In genomic region chr20:44637490-44638372, GRCh38 we compare ENCODE assay signal across 30 cellular contexts. TPM values are rescaled to one million over a fixed set of nuclear protein-coding genes. Genes with fewer than 3 reads are reported as not detected.
A peak's percentile ranks its signal among the peaks of the same experiment; 100 is the strongest.
DNase-seq lines count a peak whose midpoint lies in the region; ATAC-seq, FAIRE-seq and TF ChIP-seq lines count a peak whose summit lies in the region.
"Had no signal": no experiment of that assay in that cellular context is flagged by ENCODE, and none has a peak within 500 bp of the region (broad histone marks: within the 10 kb centered on the region; RNA-seq: fewer than 3 reads in every experiment).

No MANE protein-coding gene starts in this region.

- peaks cover 52 to 89% (median 83%) of the 10 kb centered on the region in 11 experiments for H3K36me3 ChIP-seq in BLaER1 treated with 17β-estradiol and CSF1 and Interleukin-3, amounts not matched to agents 10 nM and 100 nM
- no peaks in the 10 kb centered on the region for H3K36me3 ChIP-seq in K562 (ENCODE audit: control insufficient read depth, insufficient read depth, low read length)
- no peaks in the 10 kb centered on the region for H3K36me3 ChIP-seq in gastrocnemius medialis
- H3K36me3 ChIP-seq: cardiac muscle cell had no signal

- peak overlapping the region in 8 of 11 experiments; percentile 6 to 98 (median 30); a peak in 10 of 22 replicates for H3K27ac ChIP-seq in BLaER1 treated with 17β-estradiol and CSF1 and Interleukin-3, amounts not matched to agents 10 nM and 100 nM
- H3K27ac ChIP-seq in K562 (ENCODE audit: extremely low read depth, low read depth, low read length) = no peak overlapping the region
- peak overlapping the region; percentile 65 to 80 (median 77) for H3K27ac ChIP-seq in gastrocnemius medialis
- H3K27ac ChIP-seq: cardiac muscle cell, Peyer's patch had no signal

- no peak overlapping the region for H3K27ac Mint-ChIP-seq in mesothelial cell of epicardium
- H3K27ac Mint-ChIP-seq: B cell had no signal

- intact Hi-C loops in K562 (cut with micrococcal nuclease) = no loop called here
- intact Hi-C loops in left ventricle myocardium superior (cut with micrococcal nuclease) = no loop called here
- intact Hi-C loops in gastrocnemius medialis (cut with DNase I; ENCODE audit: low total_unique reads) = no loop called here

- no peaks in the 10 kb centered on the region for H3K27me3 ChIP-seq in BLaER1 treated with 17β-estradiol and CSF1 and Interleukin-3, amounts not matched to agents 10 nM and 100 nM
- H3K27me3 ChIP-seq in K562 (ENCODE audit: control insufficient read depth in 2 of 2, insufficient read depth in 2 of 2, low read length in 2 of 2) = no peaks in the 10 kb centered on the region
- H3K27me3 ChIP-seq in gastrocnemius medialis = no peaks in the 10 kb centered on the region
- H3K27me3 ChIP-seq: cardiac muscle cell, Peyer's patch had no signal

- peaks cover 16% of the 10 kb centered on the region for H3K4me1 Mint-ChIP-seq in mesothelial cell of epicardium

- TF ChIP-seq POLR2A in K562 (conservative IDR thresholded peaks at IDR 0.05) = no peak
- TF ChIP-seq POLR2A in gastrocnemius medialis (IDR thresholded peaks at IDR 0.05) = no peak

- H4K20me1 ChIP-seq in BLaER1 treated with 17β-estradiol and CSF1 and Interleukin-3, amounts not matched to agents 10 nM and 100 nM = peaks cover 0 to 45% (median 0%) of the 10 kb centered on the region in 11 experiments; a peak in 7 of 22 replicates
- H4K20me1 ChIP-seq in K562 (replicated peaks; ENCODE audit: control insufficient read depth, insufficient read depth, low read length) = no peaks in the 10 kb centered on the region

- in situ Hi-C loops in K562 (cut with MboI) (no loop called here), gastrocnemius medialis (cut with MboI; ENCODE audit: low sequenced_read_pairs in 4 of 4) (no loop called here)

- H2AFZ ChIP-seq in K562 (ENCODE audit: low read depth, low read length) = no peak overlapping the region

- H3K4me3 Mint-ChIP-seq in mesothelial cell of epicardium = no peak overlapping the region
- H3K4me3 Mint-ChIP-seq: B cell; effector memory CD8-positive, alpha-beta T cell; stimulated activated effector memory CD8-positive, alpha-beta T cell treated with anti-CD3 and anti-CD28 coated beads, Interleukin-12 subunit alpha, Interleukin-12 subunit beta, amount 100 ng/mL, for 72 hours had no signal

- peaks cover 0 to 9% (median 4%) of the 10 kb centered on the region in 11 experiments; a peak in 8 of 22 replicates for H3K9me3 ChIP-seq in BLaER1 treated with 17β-estradiol and CSF1 and Interleukin-3, amounts not matched to agents 10 nM and 100 nM (replicated peaks in 1 of 11)
- H3K9me3 ChIP-seq in K562 (replicated peaks; ENCODE audit: control insufficient read depth, insufficient read depth, low read depth, low read length) (no peaks in the 10 kb centered on the region), gastrocnemius medialis (no peaks in the 10 kb centered on the region)
- H3K9me3 ChIP-seq: Peyer's patch had no signal

- no peak for FAIRE-seq in K562 (lab: Jason Lieb, UNC)

- H3K9me3 Mint-ChIP-seq in mesothelial cell of epicardium = peaks cover 4% of the 10 kb centered on the region
- H3K9me3 Mint-ChIP-seq: activated naive CD4-positive, alpha-beta T cell treated with anti-CD3 and anti-CD28 coated beads, Interleukin-2, amount 50 U/mL, for 72 hours; effector memory CD8-positive, alpha-beta T cell; natural killer cell; stimulated activated effector memory CD8-positive, alpha-beta T cell treated with anti-CD3 and anti-CD28 coated beads, Interleukin-12 subunit alpha, Interleukin-12 subunit beta, amount 100 ng/mL, for 72 hours had no signal

- CTCF ChIA-PET in K562 (lab: Yijun Ruan, JAX; ENCODE audit: low intra/inter-chr PET ratio) = no interaction called here

- peaks cover 10% of the 10 kb centered on the region for H3K36me3 Mint-ChIP-seq in mesothelial cell of epicardium
- H3K36me3 Mint-ChIP-seq: natural killer cell had no signal

- no peaks in the 10 kb centered on the region for H3K79me2 ChIP-seq in K562 (ENCODE audit: control insufficient read depth, insufficient read depth, low read length)

- POLR2A ChIA-PET in K562 (lab: Yijun Ruan, JAX) = interaction anchor here (0.6 to 1.6 kb wide), 3 partner anchors 10 to 112 kb away, joined by 3 read pairs; partner anchors contain the start of gene ADA

- DNase-seq in K562 (ENCODE audit: extremely low read depth in 1 of 4, low spot score in 3 of 4) (no peak), left ventricle myocardium superior (peak; percentile 93), gastrocnemius medialis (peak; percentile 49 to 84), EL (no peak), mesothelial cell of epicardium (ENCODE audit: low spot score in 2 of 2, unreplicated experiment in 2 of 2) (no peak)
- no peak for DNase-seq in stimulated activated naive CD4-positive, alpha-beta T cell (lab: John Stamatoyannopoulos, UW)
- DNase-seq: activated CD4-positive, alpha-beta T cell treated with anti-CD3 and anti-CD28 coated beads, Interleukin-2, amount 50 U/mL, for 48 hours; activated CD8-positive, alpha-beta memory T cell treated with anti-CD3 and anti-CD28 coated beads, Interleukin-2, amount 50 U/mL, for 4 hours; anterior cingulate cortex; DMS53; effector memory CD8-positive, alpha-beta T cell; foreskin melanocyte; GF-D8; hippocampal formation; natural killer cell; NCI-H1105; NCI-H2029; NCI-H2227 treated with DMSO at 0.1 percent for 48 hours; NCI-H526 treated with DMSO at 0.1 percent for 48 hours; Peyer's patch; retina; stimulated activated CD4-positive, alpha-beta T cell treated with anti-CD3 and anti-CD28 coated beads, Interleukin-12 subunit alpha, Interleukin-12 subunit beta, amount 100 ng/mL, for 4 hours; stimulated activated CD4-positive, alpha-beta T cell treated with anti-CD3 and anti-CD28 coated beads, Interleukin-4, amount 100 ng/mL, for 24 hours had no signal

- no TSS peak for BruUV-seq in K562 (replicated peaks; lab: Mats Ljungman, UMichigan)

- H3K4me3 ChIP-seq in BLaER1 treated with 17β-estradiol and CSF1 and Interleukin-3, amounts not matched to agents 10 nM and 100 nM = no peak overlapping the region
- no peak overlapping the region for H3K4me3 ChIP-seq in K562
- H3K4me3 ChIP-seq in gastrocnemius medialis = no peak overlapping the region
- H3K4me3 ChIP-seq: cardiac muscle cell, coronary artery, Peyer's patch had no signal

- no peak for TF ChIP-seq CTCF in K562 (IDR thresholded peaks at IDR 0.05 in 2 of 3, conservative IDR thresholded peaks at IDR 0.05 in 1 of 3; ENCODE audit: insufficient read depth in 2 of 3, low read depth in 1 of 3, low read length in 3 of 3)
- TF ChIP-seq CTCF in gastrocnemius medialis (IDR thresholded peaks at IDR 0.05 in 4 of 5, conservative IDR thresholded peaks at IDR 0.05 in 1 of 5) = no peak
- TF ChIP-seq CTCF in mesothelial cell of epicardium (IDR thresholded peaks at IDR 0.05; ENCODE audit: unreplicated experiment) = no peak

- H3K9ac ChIP-seq in BLaER1 treated with 17β-estradiol and CSF1 and Interleukin-3, amounts not matched to agents 10 nM and 100 nM = peak overlapping the region in 6 of 11 experiments; percentile 1 to 46 (median 10); a peak in 5 of 22 replicates
- H3K9ac ChIP-seq in K562 (ENCODE audit: insufficient read depth in 1 of 2, low read depth in 2 of 2, low read length in 2 of 2) = no peak overlapping the region

- H3K27me3 Mint-ChIP-seq in mesothelial cell of epicardium (ENCODE audit: low read depth) = no peaks in the 10 kb centered on the region
- H3K27me3 Mint-ChIP-seq: B cell; effector memory CD8-positive, alpha-beta T cell had no signal

- no peak for TF ChIP-seq EP300 in K562 (IDR thresholded peaks at IDR 0.05; ENCODE audit: low read length)

- ATAC-seq in K562 = no peak
- peak; percentile 93 for ATAC-seq in left ventricle myocardium superior
- peak; percentile 61 to 76 for ATAC-seq in gastrocnemius medialis
- ATAC-seq in HG02623 (IDR thresholded peaks at IDR 0.05; ENCODE audit: unreplicated experiment) = no peak
- ATAC-seq: activated naive CD4-positive, alpha-beta T cell treated with anti-CD3 and anti-CD28 coated beads, Interleukin-2, amount 50 U/mL, for 72 hours; effector memory CD8-positive, alpha-beta T cell; natural killer cell; stimulated activated effector memory CD8-positive, alpha-beta T cell treated with anti-CD3 and anti-CD28 coated beads, Interleukin-12 subunit alpha, Interleukin-12 subunit beta, amount 100 ng/mL, for 72 hours had no signal

- no peak overlapping the region for H3K4me2 ChIP-seq in BLaER1 treated with 17β-estradiol and CSF1 and Interleukin-3, amounts not matched to agents 10 nM and 100 nM
- no peak overlapping the region for H3K4me2 ChIP-seq in K562 (ENCODE audit: insufficient read depth, low read length)

- WGBS in K562 (ENCODE audit: insufficient coverage, low coverage, missing lambda C conversion rate) = 33% methylated on average over 11 of the region's 11 CpGs

- no peak for TF ChIP-seq RAD21 in K562 (CRISPR knock-in tag; conservative IDR thresholded peaks at IDR 0.05 in 1 of 2, IDR thresholded peaks at IDR 0.05 in 1 of 2)

- H3K9me1 ChIP-seq in K562 (ENCODE audit: control insufficient read depth, insufficient read depth, low read length) = peaks cover 3% of the 10 kb centered on the region

- H3K4me1 ChIP-seq in BLaER1 treated with 17β-estradiol and CSF1 and Interleukin-3, amounts not matched to agents 10 nM and 100 nM = peaks cover 21 to 59% (median 45%) of the 10 kb centered on the region in 10 experiments
- H3K4me1 ChIP-seq in K562 (replicated peaks in 1 of 2; ENCODE audit: control insufficient read depth in 2 of 2, insufficient read depth in 2 of 2, low read length in 2 of 2) = peaks cover 8 to 9% of the 10 kb centered on the region in 2 experiments
- peaks cover 8 to 30% of the 10 kb centered on the region in 2 donors for H3K4me1 ChIP-seq in gastrocnemius medialis

RNA-seq across cellular contexts. Expression of gene ADA, which starts 13.8 kb away (rescaled TPM):
- total RNA-seq in K562 (2011; cell fraction: chromatin; rRNA removed; ENCODE audit: low replicate concordance) = 5.1 and 18.6 TPM in 2 replicates
- total RNA-seq in K562 (2011; cell fraction: nucleolus; rRNA removed) = 7.1 and 11.2 TPM in 2 replicates
- 5.2 and 11.3 TPM in 2 replicates for total RNA-seq in K562 (2011; cell fraction: nucleoplasm; rRNA removed)
- total RNA-seq in K562 (2014; rRNA removed) (4.0 and 8.2 TPM in 2 replicates), K562 (2014; rRNA removed; fragmentation: Illumina TruSeq; extraction: Trizol) (3.4 and 4.4 TPM in 2 replicates), K562 (2015; rRNA removed; fragmentation: Illumina TruSeq; extraction: Trizol) (4.6 and 5.3 TPM in 2 replicates), K562 (2021) (7.0 and 7.3 TPM in 2 replicates), left ventricle myocardium superior (8.5 TPM), gastrocnemius medialis (1 to 10 TPM; 2.2 to 5.1 (median 3.0) TPM), mesothelial cell of epicardium (21.7 to 23.1 TPM (median 22.5 TPM) in 3 replicates)
- polyA plus RNA-seq in K562 (2011; rRNA removed) (26.1 and 26.8 TPM in 2 replicates), K562 (2014; fragmentation: Illumina TruSeq; extraction: Trizol) (6.8 and 7.2 TPM in 2 replicates), K562 (2014; fragmentation: Nextera tagmentation; extraction: Ambion mirVana) (1 to 10 TPM; 2.4 to 3.6 TPM), K562 (2014; rRNA removed) (8.9 and 10.9 TPM in 2 replicates)
- 30.9 and 33.5 TPM in 2 replicates for polyA plus RNA-seq in K562 (2011; cell fraction: cytosol; rRNA removed)
- 42.7 and 47.8 TPM in 2 replicates for polyA plus RNA-seq in K562 (2011; cell fraction: nucleus; rRNA removed)
- 5.7 and 7.4 TPM in 2 replicates for polyA plus RNA-seq in K562 (2012)
- 11.8 and 15.5 TPM in 2 replicates for polyA minus RNA-seq in K562 (2011; rRNA and poly(A)+ RNA removed)
- 8.0 and 11.6 TPM in 2 replicates for polyA minus RNA-seq in K562 (2011; cell fraction: cytosol; rRNA and poly(A)+ RNA removed)
- 6.2 and 6.8 TPM in 2 replicates for polyA minus RNA-seq in K562 (2011; cell fraction: nucleus; rRNA and poly(A)+ RNA removed)

RNA-seq across cellular contexts. Expression of gene PKIG, which starts 55.4 kb away (rescaled TPM):
- 1.0 TPM in 1 of 2 replicates, not detected in the other for total RNA-seq in K562 (2011; cell fraction: chromatin; rRNA removed; ENCODE audit: low replicate concordance)
- total RNA-seq in K562 (2011; cell fraction: nucleolus; rRNA removed) = 0.83 and 0.92 TPM in 2 replicates
- total RNA-seq in K562 (2011; cell fraction: nucleoplasm; rRNA removed) = 0.59 and 0.92 TPM in 2 replicates
- total RNA-seq in K562 (2014; rRNA removed) = 4.9 and 7.4 TPM in 2 replicates
- total RNA-seq in K562 (2014; rRNA removed; fragmentation: Illumina TruSeq; extraction: Trizol) = 1.6 and 2.9 TPM in 2 replicates
- 5.0 and 6.1 TPM in 2 replicates for total RNA-seq in K562 (2015; rRNA removed; fragmentation: Illumina TruSeq; extraction: Trizol)
- 4.7 and 5.1 TPM in 2 replicates for total RNA-seq in K562 (2021)
- polyA plus RNA-seq in K562 (2011; rRNA removed) = 3.0 and 4.6 TPM in 2 replicates
- polyA plus RNA-seq in K562 (2011; cell fraction: cytosol; rRNA removed) = 6.9 and 7.3 TPM in 2 replicates
- 3.2 and 3.7 TPM in 2 replicates for polyA plus RNA-seq in K562 (2011; cell fraction: nucleus; rRNA removed)
- polyA plus RNA-seq in K562 (2012) = 6.9 and 7.4 TPM in 2 replicates
- 6.2 and 7.0 TPM in 2 replicates for polyA plus RNA-seq in K562 (2014; fragmentation: Illumina TruSeq; extraction: Trizol)
- under 1 TPM; 0.13 to 0.74 TPM for polyA plus RNA-seq in K562 (2014; fragmentation: Nextera tagmentation; extraction: Ambion mirVana)
- polyA plus RNA-seq in K562 (2014; rRNA removed) = 5.7 and 7.6 TPM in 2 replicates
- polyA minus RNA-seq in K562 (2011; rRNA and poly(A)+ RNA removed) = 1.9 and 2.4 TPM in 2 replicates
- 1.7 and 3.8 TPM in 2 replicates for polyA minus RNA-seq in K562 (2011; cell fraction: cytosol; rRNA and poly(A)+ RNA removed)
- polyA minus RNA-seq in K562 (2011; cell fraction: nucleus; rRNA and poly(A)+ RNA removed) = 0.44 and 0.81 TPM in 2 replicates
- 195 TPM for total RNA-seq in left ventricle myocardium superior
- 100 to 1,000 TPM in 2 of 4 donors, 10 to 100 TPM in 2; 72.9 to 153 (median 100) TPM for total RNA-seq in gastrocnemius medialis
- total RNA-seq in mesothelial cell of epicardium = 50.4 to 59.1 TPM (median 51.6 TPM) in 3 replicates

Comparison
In these comparisons a context has a peak if more than half of its experiments do, and no peak if none do; other contexts are left out.
1. H3K9ac ChIP-seq: peak in BLaER1 treated with 17β-estradiol and CSF1 and Interleukin-3, amounts not matched to agents 10 nM and 100 nM (6 of 11); none in K562 (0 of 2).
2. ATAC-seq: peak in left ventricle myocardium superior (single experiment) and gastrocnemius medialis (2 of 2); none in K562 (single experiment) and HG02623 (single experiment).
3. DNase-seq: peak in left ventricle myocardium superior (single experiment) and gastrocnemius medialis (2 of 2); none in K562 (0 of 4), EL (single experiment), mesothelial cell of epicardium (0 of 2) and stimulated activated naive CD4-positive, alpha-beta T cell (0 of 6).